Comparison of ENCODE assay signal across 35 cellular contexts in genomic region chr19:50812474-50812873, GRCh38. TPM values are rescaled to one million over a fixed set of nuclear protein-coding genes. Genes with fewer than 3 reads are reported as not detected.
"Had no signal": no experiment of that assay in that cellular context is flagged by ENCODE, and none has a peak within 500 bp of the region (broad histone marks: within the 10 kb centered on the region; RNA-seq: fewer than 3 reads in every experiment).

No MANE protein-coding gene starts in this region.

- DNase-seq: heart right ventricle; islet precursor cell; left cardiac atrium; left lung; lower lobe of right lung; mammary epithelial cell; mesendoderm; naive B cell; natural killer cell; nephron progenitor cell; nucleus accumbens; retina; right cardiac atrium; small intestine; spleen; stimulated activated CD4-positive, alpha-beta T cell treated with anti-CD3 and anti-CD28 coated beads, Interleukin-4, amount 100 ng/mL, for 24 hours; stimulated activated naive CD4-positive, alpha-beta T cell treated with Interleukin-2 at 50 U/mL for 16 hours; stimulated activated naive CD8-positive, alpha-beta T cell treated with anti-CD3 and anti-CD28 coated beads, Interleukin-15, amount 100 ng/mL, for 72 hours; substantia nigra; upper lobe of left lung had no signal

- H3K27ac ChIP-seq: heart right ventricle, hepatocyte, left lung, lower lobe of right lung, pancreas, prostate gland, spleen, tibial nerve, upper lobe of left lung, vagina had no signal

- H3K36me3 Mint-ChIP-seq: mesothelial cell of epicardium; natural killer cell; stimulated activated memory B cell treated with anti-CD40 and anti-IgM and Interleukin-4, amounts not matched to agents 10 μg/mL and 1 μg/mL and 100 μg/mL, for 72 hours had no signal

- H3K4me1 Mint-ChIP-seq: mesothelial cell of epicardium, natural killer cell had no signal

- H3K9me3 ChIP-seq: heart right ventricle, lower lobe of right lung, pancreas, prostate gland, tibial nerve, upper lobe of left lung, vagina had no signal

- ATAC-seq: heart right ventricle; left cardiac atrium; left lung; lower lobe of right lung; natural killer cell; pancreas; right cardiac atrium; sciatic nerve; stimulated activated memory B cell treated with anti-CD40 and anti-IgM and Interleukin-4, amounts not matched to agents 10 μg/mL and 1 μg/mL and 100 μg/mL, for 72 hours; stimulated activated naive CD8-positive, alpha-beta T cell treated with anti-CD3 and anti-CD28 coated beads, Interleukin-15, amount 100 ng/mL, for 72 hours had no signal

- H3K4me3 Mint-ChIP-seq: mesothelial cell of epicardium; natural killer cell; nephron progenitor cell; stimulated activated memory B cell treated with anti-CD40 and anti-IgM and Interleukin-4, amounts not matched to agents 10 μg/mL and 1 μg/mL and 100 μg/mL, for 72 hours; stimulated activated naive CD8-positive, alpha-beta T cell treated with anti-CD3 and anti-CD28 coated beads, Interleukin-15, amount 100 ng/mL, for 72 hours had no signal

- H3K27me3 ChIP-seq: pancreas, upper lobe of left lung, vagina had no signal

- FAIRE-seq: pancreas, small intestine had no signal

- H3K4me2 ChIP-seq: hepatocyte had no signal

- H3K79me2 ChIP-seq: hepatocyte had no signal

- H2AFZ ChIP-seq: hepatocyte had no signal

- H3K36me3 ChIP-seq: heart right ventricle, left lung, lower lobe of right lung, pancreas, prostate gland, spleen, tibial nerve, upper lobe of left lung, vagina had no signal

- H3K27ac Mint-ChIP-seq: mesothelial cell of epicardium; natural killer cell; nephron progenitor cell; stimulated activated memory B cell treated with anti-CD40 and anti-IgM and Interleukin-4, amounts not matched to agents 10 μg/mL and 1 μg/mL and 100 μg/mL, for 72 hours; stimulated activated naive CD8-positive, alpha-beta T cell treated with anti-CD3 and anti-CD28 coated beads, Interleukin-15, amount 100 ng/mL, for 72 hours had no signal

- H3K4me1 ChIP-seq: heart right ventricle, left lung, lower lobe of right lung, pancreas, prostate gland, spleen, tibial nerve, upper lobe of left lung, vagina had no signal

- H3K4me3 ChIP-seq: heart right ventricle, hepatocyte, left lung, lower lobe of right lung, pancreas, prostate gland, spleen, tibial nerve, upper lobe of left lung, vagina had no signal

RNA-seq across cellular contexts. Expression of gene KLK1, which starts 11.1 kb away (rescaled TPM):
- total RNA-seq: kidney epithelial cell, liver, mononuclear cell, natural killer cell, osteoblast, urinary bladder, vagina had no signal
- polyA plus RNA-seq: liver had no signal

RNA-seq across cellular contexts. Expression of gene KLK15, which starts 20.9 kb away (rescaled TPM):
- total RNA-seq: heart right ventricle, hepatocyte, kidney epithelial cell, left cardiac atrium, left lung, liver, lower lobe of right lung, mammary epithelial cell, mesothelial cell of epicardium, mononuclear cell, natural killer cell, osteoblast, pancreas, right cardiac atrium, sciatic nerve, spleen, temporal lobe, tibial nerve, upper lobe of left lung, urinary bladder, vagina had no signal
- polyA plus RNA-seq: heart right ventricle, hepatocyte, liver, mammary epithelial cell, right cardiac atrium, small intestine, urinary bladder had no signal

RNA-seq across cellular contexts. Expression of gene ACP4, which starts 22.3 kb away (rescaled TPM):
- total RNA-seq: heart right ventricle, hepatocyte, kidney epithelial cell, left cardiac atrium, left lung, liver, lower lobe of right lung, mammary epithelial cell, mesothelial cell of epicardium, mononuclear cell, natural killer cell, osteoblast, pancreas, prostate gland, right cardiac atrium, sciatic nerve, spleen, temporal lobe, tibial nerve, upper lobe of left lung, urinary bladder, vagina had no signal
- polyA plus RNA-seq: heart right ventricle, hepatocyte, mammary epithelial cell, pancreas, right cardiac atrium, small intestine, spleen, thymus, urinary bladder had no signal

RNA-seq across cellular contexts. Expression of gene GPR32, which starts 42.2 kb away (rescaled TPM):
- total RNA-seq: heart right ventricle, hepatocyte, kidney epithelial cell, left cardiac atrium, left lung, liver, lower lobe of right lung, mammary epithelial cell, mesothelial cell of epicardium, mononuclear cell, natural killer cell, osteoblast, pancreas, prostate gland, right cardiac atrium, sciatic nerve, spleen, temporal lobe, tibial nerve, upper lobe of left lung, urinary bladder, vagina had no signal
- polyA plus RNA-seq: heart right ventricle, hepatocyte, liver, mammary epithelial cell, pancreas, right cardiac atrium, small intestine, spleen, urinary bladder had no signal

RNA-seq across cellular contexts. Expression of gene KLK3, which starts 42.2 kb away (rescaled TPM):
- total RNA-seq: heart right ventricle, hepatocyte, kidney epithelial cell, left cardiac atrium, left lung, liver, lower lobe of right lung, mammary epithelial cell, mesothelial cell of epicardium, natural killer cell, osteoblast, pancreas, right cardiac atrium, sciatic nerve, spleen, temporal lobe, tibial nerve, urinary bladder, vagina had no signal
- polyA plus RNA-seq: heart right ventricle, hepatocyte, liver, mammary epithelial cell, right cardiac atrium, urinary bladder had no signal
